Comparison of ENCODE assay signal across 1 cellular context in the genomic region with DNA sequence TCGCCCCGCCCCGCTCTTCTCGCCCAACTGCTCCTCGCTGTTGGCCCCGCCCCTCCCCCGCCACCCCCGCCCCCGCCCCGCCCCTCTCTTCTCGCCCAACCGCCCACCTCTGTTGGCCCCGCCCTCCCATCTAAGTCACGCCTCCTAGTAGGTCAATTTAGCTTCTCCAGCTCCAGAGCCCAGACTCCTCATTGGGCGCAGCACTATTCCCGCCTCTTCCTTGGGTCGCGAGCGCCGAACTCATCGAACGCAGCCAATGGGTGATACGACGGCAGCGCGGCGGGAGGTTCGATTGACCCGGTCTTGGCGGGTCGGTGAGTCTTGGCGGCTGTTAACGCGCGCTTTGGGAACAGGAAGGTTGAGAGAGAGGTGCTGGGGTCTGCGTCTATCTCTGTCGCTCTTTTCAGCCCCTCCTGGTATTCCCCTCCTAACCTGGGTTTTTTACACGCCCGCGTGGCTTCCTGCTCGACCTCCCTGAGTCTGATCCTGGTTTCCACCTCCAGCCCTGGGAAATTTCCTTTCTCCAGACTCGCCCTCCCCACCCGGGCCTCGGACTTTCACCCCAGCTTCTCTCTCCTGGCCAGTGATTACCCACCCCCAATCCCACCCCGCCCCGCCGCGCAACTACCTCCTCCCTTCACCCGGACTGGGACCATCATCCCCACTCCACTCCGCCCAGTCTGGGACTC.
TF ChIP-seq lines count a peak whose summit lies in the region.

A gene (plus strand): TSS at position 331 of the 689 bp plus-strand sequence. CDS start 643 bp downstream, outside the sequence.

TF ChIP-seq in GM12878, 131 proteins besides CTCF, POLR2A, EP300 and RAD21 (continued from another document and continues in another):
- TF ChIP-seq, protein P1, sequence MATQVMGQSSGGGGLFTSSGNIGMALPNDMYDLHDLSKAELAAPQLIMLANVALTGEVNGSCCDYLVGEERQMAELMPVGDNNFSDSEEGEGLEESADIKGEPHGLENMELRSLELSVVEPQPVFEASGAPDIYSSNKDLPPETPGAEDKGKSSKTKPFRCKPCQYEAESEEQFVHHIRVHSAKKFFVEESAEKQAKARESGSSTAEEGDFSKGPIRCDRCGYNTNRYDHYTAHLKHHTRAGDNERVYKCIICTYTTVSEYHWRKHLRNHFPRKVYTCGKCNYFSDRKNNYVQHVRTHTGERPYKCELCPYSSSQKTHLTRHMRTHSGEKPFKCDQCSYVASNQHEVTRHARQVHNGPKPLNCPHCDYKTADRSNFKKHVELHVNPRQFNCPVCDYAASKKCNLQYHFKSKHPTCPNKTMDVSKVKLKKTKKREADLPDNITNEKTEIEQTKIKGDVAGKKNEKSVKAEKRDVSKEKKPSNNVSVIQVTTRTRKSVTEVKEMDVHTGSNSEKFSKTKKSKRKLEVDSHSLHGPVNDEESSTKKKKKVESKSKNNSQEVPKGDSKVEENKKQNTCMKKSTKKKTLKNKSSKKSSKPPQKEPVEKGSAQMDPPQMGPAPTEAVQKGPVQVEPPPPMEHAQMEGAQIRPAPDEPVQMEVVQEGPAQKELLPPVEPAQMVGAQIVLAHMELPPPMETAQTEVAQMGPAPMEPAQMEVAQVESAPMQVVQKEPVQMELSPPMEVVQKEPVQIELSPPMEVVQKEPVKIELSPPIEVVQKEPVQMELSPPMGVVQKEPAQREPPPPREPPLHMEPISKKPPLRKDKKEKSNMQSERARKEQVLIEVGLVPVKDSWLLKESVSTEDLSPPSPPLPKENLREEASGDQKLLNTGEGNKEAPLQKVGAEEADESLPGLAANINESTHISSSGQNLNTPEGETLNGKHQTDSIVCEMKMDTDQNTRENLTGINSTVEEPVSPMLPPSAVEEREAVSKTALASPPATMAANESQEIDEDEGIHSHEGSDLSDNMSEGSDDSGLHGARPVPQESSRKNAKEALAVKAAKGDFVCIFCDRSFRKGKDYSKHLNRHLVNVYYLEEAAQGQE (IDR thresholded peaks at IDR 0.05; ENCODE audit: low read depth, low read length), result 0 out of 2 replicates have a peak, but pooled peaks have one; percentile 19
- TF ChIP-seq, protein P2, sequence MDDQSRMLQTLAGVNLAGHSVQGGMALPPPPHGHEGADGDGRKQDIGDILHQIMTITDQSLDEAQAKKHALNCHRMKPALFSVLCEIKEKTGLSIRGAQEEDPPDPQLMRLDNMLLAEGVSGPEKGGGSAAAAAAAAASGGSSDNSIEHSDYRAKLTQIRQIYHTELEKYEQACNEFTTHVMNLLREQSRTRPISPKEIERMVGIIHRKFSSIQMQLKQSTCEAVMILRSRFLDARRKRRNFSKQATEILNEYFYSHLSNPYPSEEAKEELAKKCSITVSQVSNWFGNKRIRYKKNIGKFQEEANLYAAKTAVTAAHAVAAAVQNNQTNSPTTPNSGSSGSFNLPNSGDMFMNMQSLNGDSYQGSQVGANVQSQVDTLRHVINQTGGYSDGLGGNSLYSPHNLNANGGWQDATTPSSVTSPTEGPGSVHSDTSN (IDR thresholded peaks at IDR 0.05; ENCODE audit: insufficient replicate concordance, low read depth, low read length), result peak; percentile 20
- TF ChIP-seq BMI1 (IDR thresholded peaks at IDR 0.05; ENCODE audit: borderline replicate concordance) (no peak), CREM (IDR thresholded peaks at IDR 0.05; ENCODE audit: low read depth) (peak; percentile 82), ZSCAN29 (IDR thresholded peaks at IDR 0.05) (no peak), SRF (IDR thresholded peaks at IDR 0.05; ENCODE audit: low read depth in 2 of 2, low read length in 2 of 2) (peak; percentile 92 to 99), CREB1 (IDR thresholded peaks at IDR 0.05; ENCODE audit: low read depth) (peak; percentile 84), STAT1 (conservative IDR thresholded peaks at IDR 0.05) (peak; percentile 87; the same call in 1 of the 2 replicates), ASH2L (IDR thresholded peaks at IDR 0.05; ENCODE audit: borderline replicate concordance, low read depth) (no peak), ZNF207 (IDR thresholded peaks at IDR 0.05; ENCODE audit: borderline replicate concordance) (peak; percentile 80; the same call in 1 of the 2 replicates), RB1 (IDR thresholded peaks at IDR 0.05; ENCODE audit: borderline replicate concordance) (peak; percentile 99), HCFC1 (IDR thresholded peaks at IDR 0.05; ENCODE audit: low read length) (peak; percentile 62), MXI1 (IDR thresholded peaks at IDR 0.05; ENCODE audit: low read depth, low read length) (peak; percentile 97), NBN (IDR thresholded peaks at IDR 0.05) (peak; percentile 26), ATF7 (IDR thresholded peaks at IDR 0.05; ENCODE audit: low read depth) (peak; percentile 24; the same call in 1 of the 2 replicates), CHD1 (IDR thresholded peaks at IDR 0.05; ENCODE audit: low read depth, low read length) (no peak), MEF2A (IDR thresholded peaks at IDR 0.05; ENCODE audit: insufficient read depth, low read depth, low read length) (no peak), JUND (IDR thresholded peaks at IDR 0.05; ENCODE audit: low read depth, low read length) (no peak), NFYA (IDR thresholded peaks at IDR 0.05; ENCODE audit: borderline replicate concordance, low read depth, low read length) (peak; percentile 61; the same call in 1 of the 2 replicates), FOXK2 (IDR thresholded peaks at IDR 0.05) (peak; percentile 76), SP1 (IDR thresholded peaks at IDR 0.05; ENCODE audit: low read depth, low read length) (peak; percentile 97), EED (IDR thresholded peaks at IDR 0.05; ENCODE audit: low read depth) (no peak), KDM1A (IDR thresholded peaks at IDR 0.05; ENCODE audit: borderline replicate concordance) (no peak), YY1 (IDR thresholded peaks at IDR 0.05; ENCODE audit: low read depth, low read length) (peak; percentile 88)
- TF ChIP-seq, protein P3, sequence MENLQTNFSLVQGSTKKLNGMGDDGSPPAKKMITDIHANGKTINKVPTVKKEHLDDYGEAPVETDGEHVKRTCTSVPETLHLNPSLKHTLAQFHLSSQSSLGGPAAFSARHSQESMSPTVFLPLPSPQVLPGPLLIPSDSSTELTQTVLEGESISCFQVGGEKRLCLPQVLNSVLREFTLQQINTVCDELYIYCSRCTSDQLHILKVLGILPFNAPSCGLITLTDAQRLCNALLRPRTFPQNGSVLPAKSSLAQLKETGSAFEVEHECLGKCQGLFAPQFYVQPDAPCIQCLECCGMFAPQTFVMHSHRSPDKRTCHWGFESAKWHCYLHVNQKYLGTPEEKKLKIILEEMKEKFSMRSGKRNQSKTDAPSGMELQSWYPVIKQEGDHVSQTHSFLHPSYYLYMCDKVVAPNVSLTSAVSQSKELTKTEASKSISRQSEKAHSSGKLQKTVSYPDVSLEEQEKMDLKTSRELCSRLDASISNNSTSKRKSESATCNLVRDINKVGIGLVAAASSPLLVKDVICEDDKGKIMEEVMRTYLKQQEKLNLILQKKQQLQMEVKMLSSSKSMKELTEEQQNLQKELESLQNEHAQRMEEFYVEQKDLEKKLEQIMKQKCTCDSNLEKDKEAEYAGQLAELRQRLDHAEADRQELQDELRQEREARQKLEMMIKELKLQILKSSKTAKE (IDR thresholded peaks at IDR 0.05; ENCODE audit: low read depth, poor library complexity, severe bottlenecking), result peak; percentile 41
- TF ChIP-seq, protein P4, sequence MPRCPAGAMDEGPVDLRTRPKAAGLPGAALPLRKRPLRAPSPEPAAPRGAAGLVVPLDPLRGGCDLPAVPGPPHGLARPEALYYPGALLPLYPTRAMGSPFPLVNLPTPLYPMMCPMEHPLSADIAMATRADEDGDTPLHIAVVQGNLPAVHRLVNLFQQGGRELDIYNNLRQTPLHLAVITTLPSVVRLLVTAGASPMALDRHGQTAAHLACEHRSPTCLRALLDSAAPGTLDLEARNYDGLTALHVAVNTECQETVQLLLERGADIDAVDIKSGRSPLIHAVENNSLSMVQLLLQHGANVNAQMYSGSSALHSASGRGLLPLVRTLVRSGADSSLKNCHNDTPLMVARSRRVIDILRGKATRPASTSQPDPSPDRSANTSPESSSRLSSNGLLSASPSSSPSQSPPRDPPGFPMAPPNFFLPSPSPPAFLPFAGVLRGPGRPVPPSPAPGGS (IDR thresholded peaks at IDR 0.05; ENCODE audit: borderline replicate concordance, insufficient read depth, low read depth, low read length, poor library complexity, severe bottlenecking), result peak; percentile 63
- TF ChIP-seq, protein P5, sequence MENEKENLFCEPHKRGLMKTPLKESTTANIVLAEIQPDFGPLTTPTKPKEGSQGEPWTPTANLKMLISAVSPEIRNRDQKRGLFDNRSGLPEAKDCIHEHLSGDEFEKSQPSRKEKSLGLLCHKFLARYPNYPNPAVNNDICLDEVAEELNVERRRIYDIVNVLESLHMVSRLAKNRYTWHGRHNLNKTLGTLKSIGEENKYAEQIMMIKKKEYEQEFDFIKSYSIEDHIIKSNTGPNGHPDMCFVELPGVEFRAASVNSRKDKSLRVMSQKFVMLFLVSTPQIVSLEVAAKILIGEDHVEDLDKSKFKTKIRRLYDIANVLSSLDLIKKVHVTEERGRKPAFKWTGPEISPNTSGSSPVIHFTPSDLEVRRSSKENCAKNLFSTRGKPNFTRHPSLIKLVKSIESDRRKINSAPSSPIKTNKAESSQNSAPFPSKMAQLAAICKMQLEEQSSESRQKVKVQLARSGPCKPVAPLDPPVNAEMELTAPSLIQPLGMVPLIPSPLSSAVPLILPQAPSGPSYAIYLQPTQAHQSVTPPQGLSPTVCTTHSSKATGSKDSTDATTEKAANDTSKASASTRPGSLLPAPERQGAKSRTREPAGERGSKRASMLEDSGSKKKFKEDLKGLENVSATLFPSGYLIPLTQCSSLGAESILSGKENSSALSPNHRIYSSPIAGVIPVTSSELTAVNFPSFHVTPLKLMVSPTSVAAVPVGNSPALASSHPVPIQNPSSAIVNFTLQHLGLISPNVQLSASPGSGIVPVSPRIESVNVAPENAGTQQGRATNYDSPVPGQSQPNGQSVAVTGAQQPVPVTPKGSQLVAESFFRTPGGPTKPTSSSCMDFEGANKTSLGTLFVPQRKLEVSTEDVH (IDR thresholded peaks at IDR 0.05; ENCODE audit: low read depth, partially characterized antibody), result peak; percentile 94
- TF ChIP-seq, protein P6, sequence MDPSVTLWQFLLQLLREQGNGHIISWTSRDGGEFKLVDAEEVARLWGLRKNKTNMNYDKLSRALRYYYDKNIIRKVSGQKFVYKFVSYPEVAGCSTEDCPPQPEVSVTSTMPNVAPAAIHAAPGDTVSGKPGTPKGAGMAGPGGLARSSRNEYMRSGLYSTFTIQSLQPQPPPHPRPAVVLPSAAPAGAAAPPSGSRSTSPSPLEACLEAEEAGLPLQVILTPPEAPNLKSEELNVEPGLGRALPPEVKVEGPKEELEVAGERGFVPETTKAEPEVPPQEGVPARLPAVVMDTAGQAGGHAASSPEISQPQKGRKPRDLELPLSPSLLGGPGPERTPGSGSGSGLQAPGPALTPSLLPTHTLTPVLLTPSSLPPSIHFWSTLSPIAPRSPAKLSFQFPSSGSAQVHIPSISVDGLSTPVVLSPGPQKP (IDR thresholded peaks at IDR 0.05; ENCODE audit: low read depth, low read length), result peak; percentile 59; the same call in 1 of the 2 replicates
- TF ChIP-seq, protein P7, sequence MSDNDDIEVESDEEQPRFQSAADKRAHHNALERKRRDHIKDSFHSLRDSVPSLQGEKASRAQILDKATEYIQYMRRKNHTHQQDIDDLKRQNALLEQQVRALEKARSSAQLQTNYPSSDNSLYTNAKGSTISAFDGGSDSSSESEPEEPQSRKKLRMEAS (IDR thresholded peaks at IDR 0.05; ENCODE audit: low read depth, low read length), result peak; percentile 69; the same call in 1 of the 2 replicates
- TF ChIP-seq, protein P8, sequence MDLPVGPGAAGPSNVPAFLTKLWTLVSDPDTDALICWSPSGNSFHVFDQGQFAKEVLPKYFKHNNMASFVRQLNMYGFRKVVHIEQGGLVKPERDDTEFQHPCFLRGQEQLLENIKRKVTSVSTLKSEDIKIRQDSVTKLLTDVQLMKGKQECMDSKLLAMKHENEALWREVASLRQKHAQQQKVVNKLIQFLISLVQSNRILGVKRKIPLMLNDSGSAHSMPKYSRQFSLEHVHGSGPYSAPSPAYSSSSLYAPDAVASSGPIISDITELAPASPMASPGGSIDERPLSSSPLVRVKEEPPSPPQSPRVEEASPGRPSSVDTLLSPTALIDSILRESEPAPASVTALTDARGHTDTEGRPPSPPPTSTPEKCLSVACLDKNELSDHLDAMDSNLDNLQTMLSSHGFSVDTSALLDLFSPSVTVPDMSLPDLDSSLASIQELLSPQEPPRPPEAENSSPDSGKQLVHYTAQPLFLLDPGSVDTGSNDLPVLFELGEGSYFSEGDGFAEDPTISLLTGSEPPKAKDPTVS (IDR thresholded peaks at IDR 0.05; ENCODE audit: low read depth, low read length), result no peak
- TF ChIP-seq, protein P9, sequence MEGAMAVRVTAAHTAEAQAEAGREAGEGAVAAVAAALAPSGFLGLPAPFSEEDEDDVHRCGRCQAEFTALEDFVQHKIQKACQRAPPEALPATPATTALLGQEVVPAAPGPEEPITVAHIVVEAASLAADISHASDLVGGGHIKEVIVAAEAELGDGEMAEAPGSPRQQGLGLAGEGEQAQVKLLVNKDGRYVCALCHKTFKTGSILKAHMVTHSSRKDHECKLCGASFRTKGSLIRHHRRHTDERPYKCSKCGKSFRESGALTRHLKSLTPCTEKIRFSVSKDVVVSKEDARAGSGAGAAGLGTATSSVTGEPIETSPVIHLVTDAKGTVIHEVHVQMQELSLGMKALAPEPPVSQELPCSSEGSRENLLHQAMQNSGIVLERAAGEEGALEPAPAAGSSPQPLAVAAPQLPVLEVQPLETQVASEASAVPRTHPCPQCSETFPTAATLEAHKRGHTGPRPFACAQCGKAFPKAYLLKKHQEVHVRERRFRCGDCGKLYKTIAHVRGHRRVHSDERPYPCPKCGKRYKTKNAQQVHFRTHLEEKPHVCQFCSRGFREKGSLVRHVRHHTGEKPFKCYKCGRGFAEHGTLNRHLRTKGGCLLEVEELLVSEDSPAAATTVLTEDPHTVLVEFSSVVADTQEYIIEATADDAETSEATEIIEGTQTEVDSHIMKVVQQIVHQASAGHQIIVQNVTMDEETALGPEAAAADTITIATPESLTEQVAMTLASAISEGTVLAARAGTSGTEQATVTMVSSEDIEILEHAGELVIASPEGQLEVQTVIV (IDR thresholded peaks at IDR 0.05; ENCODE audit: borderline replicate concordance, partially characterized antibody), result peak; percentile 42
- TF ChIP-seq, protein P10, sequence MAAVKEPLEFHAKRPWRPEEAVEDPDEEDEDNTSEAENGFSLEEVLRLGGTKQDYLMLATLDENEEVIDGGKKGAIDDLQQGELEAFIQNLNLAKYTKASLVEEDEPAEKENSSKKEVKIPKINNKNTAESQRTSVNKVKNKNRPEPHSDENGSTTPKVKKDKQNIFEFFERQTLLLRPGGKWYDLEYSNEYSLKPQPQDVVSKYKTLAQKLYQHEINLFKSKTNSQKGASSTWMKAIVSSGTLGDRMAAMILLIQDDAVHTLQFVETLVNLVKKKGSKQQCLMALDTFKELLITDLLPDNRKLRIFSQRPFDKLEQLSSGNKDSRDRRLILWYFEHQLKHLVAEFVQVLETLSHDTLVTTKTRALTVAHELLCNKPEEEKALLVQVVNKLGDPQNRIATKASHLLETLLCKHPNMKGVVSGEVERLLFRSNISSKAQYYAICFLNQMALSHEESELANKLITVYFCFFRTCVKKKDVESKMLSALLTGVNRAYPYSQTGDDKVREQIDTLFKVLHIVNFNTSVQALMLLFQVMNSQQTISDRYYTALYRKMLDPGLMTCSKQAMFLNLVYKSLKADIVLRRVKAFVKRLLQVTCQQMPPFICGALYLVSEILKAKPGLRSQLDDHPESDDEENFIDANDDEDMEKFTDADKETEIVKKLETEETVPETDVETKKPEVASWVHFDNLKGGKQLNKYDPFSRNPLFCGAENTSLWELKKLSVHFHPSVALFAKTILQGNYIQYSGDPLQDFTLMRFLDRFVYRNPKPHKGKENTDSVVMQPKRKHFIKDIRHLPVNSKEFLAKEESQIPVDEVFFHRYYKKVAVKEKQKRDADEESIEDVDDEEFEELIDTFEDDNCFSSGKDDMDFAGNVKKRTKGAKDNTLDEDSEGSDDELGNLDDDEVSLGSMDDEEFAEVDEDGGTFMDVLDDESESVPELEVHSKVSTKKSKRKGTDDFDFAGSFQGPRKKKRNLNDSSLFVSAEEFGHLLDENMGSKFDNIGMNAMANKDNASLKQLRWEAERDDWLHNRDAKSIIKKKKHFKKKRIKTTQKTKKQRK (IDR thresholded peaks at IDR 0.05; ENCODE audit: low read depth, low read length), result peak; percentile 71
